In the genomic region with DNA sequence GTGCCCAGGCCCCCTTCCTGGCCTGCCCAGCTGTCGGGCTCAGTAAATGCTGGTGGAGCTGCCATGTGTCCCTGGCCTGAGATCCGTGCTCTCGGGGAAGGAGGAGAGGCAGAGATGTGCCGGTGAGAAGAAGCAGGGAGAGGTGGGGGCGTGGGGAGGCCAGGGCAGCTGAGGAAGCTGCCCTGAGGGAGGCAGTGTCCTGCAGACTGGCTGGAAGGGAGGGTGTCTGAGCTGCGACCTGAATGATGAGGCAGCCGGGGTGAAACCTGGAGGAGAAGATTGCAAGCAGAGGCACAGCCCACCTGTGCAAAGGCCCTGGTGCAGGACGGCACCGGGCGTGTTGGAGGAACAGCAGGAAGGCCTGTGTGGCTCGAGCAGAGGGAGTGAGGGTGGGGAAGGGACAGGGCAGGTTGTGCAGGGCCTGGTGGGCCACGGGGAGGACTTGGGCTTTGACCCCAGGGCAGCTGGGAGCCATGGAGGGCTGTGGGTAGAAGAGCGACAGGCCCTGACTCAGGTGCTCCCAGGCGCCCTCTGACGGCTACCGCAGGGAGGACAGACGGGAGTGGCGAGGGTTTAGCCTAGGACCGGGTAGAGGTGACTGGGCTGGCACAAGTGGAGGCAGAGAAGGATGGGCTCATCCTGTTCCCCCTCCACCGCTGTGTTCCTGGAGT, we compare ENCODE assay signal across 8 cellular contexts. TPM values are rescaled to one million over a fixed set of nuclear protein-coding genes. Genes with fewer than 3 reads are reported as not detected.
A peak's percentile ranks its signal among the peaks of the same experiment; 100 is the strongest.
DNase-seq lines count a peak whose midpoint lies in the region; ATAC-seq and TF ChIP-seq lines count a peak whose summit lies in the region.

No MANE protein-coding gene starts in this region.

- H3K4me3 ChIP-seq in HUES48 (ENCODE audit: low read depth, low read length) (no peak overlapping the region), breast epithelium (no peak overlapping the region)

- DNase-seq in D341Med (ENCODE audit: low spot score) (peak; percentile 82), breast epithelium (ENCODE audit: low spot score in 2 of 2) (no peak), left kidney (ENCODE audit: low read depth, low spot score) (peak; percentile 61), NCI-H146 treated with DMSO at 0.1 percent for 48 hours (lab: John Stamatoyannopoulos, UW; ENCODE audit: unreplicated experiment) (no peak)
- peak; percentile 37 to 41 for DNase-seq in stimulated activated CD8-positive, alpha-beta memory T cell treated with anti-CD3 and anti-CD28 coated beads, Interleukin-15, amount 100 ng/mL, for 4 hours (ENCODE audit: low read depth in 2 of 2)

- H3K9ac ChIP-seq in HUES48 (ENCODE audit: low read depth, low read length): no peak overlapping the region

- H3K27me3 ChIP-seq in HUES48 (ENCODE audit: control insufficient read depth, insufficient read depth, low read length) (no peaks in the 10 kb centered on the region), breast epithelium (no peaks in the 10 kb centered on the region)

- no peaks in the 10 kb centered on the region for H3K9me3 ChIP-seq in HUES48 (ENCODE audit: control insufficient read depth, insufficient read depth, low read length)
- no peaks in the 10 kb centered on the region for H3K9me3 ChIP-seq in breast epithelium

- H3K27ac ChIP-seq in HUES48 (ENCODE audit: low read depth, low read length) (peak overlapping the region; percentile 11), VCaP (no peak overlapping the region), breast epithelium (no peak overlapping the region)

- H3K4me1 ChIP-seq in HUES48 (ENCODE audit: control insufficient read depth, insufficient read depth, low read length) (peaks cover 3% of the 10 kb centered on the region; the same call in 1 of the 2 replicates), breast epithelium (no peaks in the 10 kb centered on the region)

- H3K36me3 ChIP-seq in HUES48 (ENCODE audit: control insufficient read depth, insufficient read depth, low read length) (peaks cover 30% of the 10 kb centered on the region), breast epithelium (peaks cover 7% of the 10 kb centered on the region)

- TF ChIP-seq POLR2A in breast epithelium (IDR thresholded peaks at IDR 0.05): no peak

- intact Hi-C loops in breast epithelium (cut with DNase I; ENCODE audit: low total_unique reads): no loop called here

- peak; percentile 71 for TF ChIP-seq CTCF in VCaP (conservative IDR thresholded peaks at IDR 0.05)
- TF ChIP-seq CTCF in breast epithelium (IDR thresholded peaks at IDR 0.05): peak in 2 of 3 donors; percentile 35 to 41

- no peak for ATAC-seq in HG02571 (IDR thresholded peaks at IDR 0.05; ENCODE audit: unreplicated experiment)

RNA-seq across cellular contexts. Expression of a gene that starts 14.0 kb away (rescaled TPM):
- total RNA-seq in breast epithelium: under 1 TPM in 2 of 3 donors, not detected in 1; 0.33 to 0.59 TPM

RNA-seq across cellular contexts. Expression of a gene that starts 24.8 kb away (rescaled TPM):
- 10 to 100 TPM; 21.1 to 34.7 (median 25.3) TPM for total RNA-seq in breast epithelium

RNA-seq across cellular contexts. Expression of a gene that starts 31.9 kb away (rescaled TPM):
- total RNA-seq in breast epithelium: 1 to 10 TPM in 2 of 3 donors, not detected in 1; 1.3 to 1.9 TPM

Comparison
In these comparisons a context has a peak if more than half of its experiments do, and no peak if none do; other contexts are left out.
1. DNase-seq: peak in D341Med (single experiment), left kidney (single experiment) and stimulated activated CD8-positive, alpha-beta memory T cell treated with anti-CD3 and anti-CD28 coated beads, Interleukin-15, amount 100 ng/mL, for 4 hours (2 of 2); none in breast epithelium (0 of 2) and NCI-H146 treated with DMSO at 0.1 percent for 48 hours (single experiment).